In the genomic region with DNA sequence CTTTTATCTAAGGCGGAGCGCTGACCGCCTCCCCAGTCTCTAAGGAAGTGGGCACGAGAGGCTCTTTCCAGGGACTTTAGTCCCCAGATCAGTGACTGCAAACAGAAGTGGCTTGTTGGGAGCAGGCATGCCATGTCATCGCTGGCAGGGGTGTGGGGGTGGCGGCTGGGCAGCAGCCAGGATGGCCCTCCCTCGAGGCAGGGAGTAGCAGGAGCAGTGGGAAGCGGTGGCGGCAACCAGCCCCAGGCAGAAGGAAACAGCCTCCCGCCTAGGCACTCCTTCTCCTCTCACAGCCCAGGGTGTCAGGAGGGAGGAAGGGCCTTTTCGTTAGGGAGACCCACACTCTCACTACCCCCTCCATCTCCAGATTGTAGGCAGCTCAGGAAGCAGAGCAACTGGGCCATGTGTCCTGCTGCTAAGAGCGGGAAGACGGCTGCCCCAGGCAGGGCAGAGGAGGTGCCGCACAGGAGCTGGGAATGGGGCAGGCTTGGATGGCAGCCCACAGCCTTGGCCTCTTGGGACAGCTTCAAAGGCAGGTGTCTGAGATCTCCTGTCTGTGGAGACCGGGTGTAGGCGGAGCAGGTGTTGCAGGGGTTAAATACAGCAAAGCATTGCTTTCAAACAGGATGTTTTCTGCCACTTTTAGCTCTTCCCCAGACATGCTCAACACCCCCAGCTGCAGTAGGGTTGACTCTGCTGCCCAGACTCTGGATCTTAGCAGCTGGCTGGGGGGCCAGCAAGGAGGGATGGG, we compare ENCODE assay signal across 8 cellular contexts. TPM values are rescaled to one million over a fixed set of nuclear protein-coding genes. Genes with fewer than 3 reads are reported as not detected.
DNase-seq lines count a peak whose midpoint lies in the region; ATAC-seq and TF ChIP-seq lines count a peak whose summit lies in the region.

No MANE protein-coding gene starts in this region.

- H3K27me3 Mint-ChIP-seq in T-helper 17 cell: no peaks in the 10 kb centered on the region

- H3K4me3 ChIP-seq in BE2C (ENCODE audit: low read depth, low read length) (no peak overlapping the region), aorta (ENCODE audit: low read length in 2 of 2) (no peak overlapping the region), HAP-1 (no peak overlapping the region), tibial artery (no peak overlapping the region)

- ATAC-seq in GM18907 (IDR thresholded peaks at IDR 0.05; ENCODE audit: unreplicated experiment): peak; percentile 75
- peak; percentile 69 for ATAC-seq in HG03060 (IDR thresholded peaks at IDR 0.05; ENCODE audit: low read depth, unreplicated experiment)
- peak; percentile 54 for ATAC-seq in T-helper 17 cell
- peak; percentile 34 for ATAC-seq in esophagus mucosa
- ATAC-seq in aorta (ENCODE audit: low FRiP score): peak; percentile 24

- H3K27ac Mint-ChIP-seq in T-helper 17 cell: peak overlapping the region; percentile 87

- H3K27me3 ChIP-seq in BE2C (no peaks in the 10 kb centered on the region), aorta (ENCODE audit: control insufficient read depth in 1 of 2, insufficient read depth in 2 of 2, low read length in 1 of 2) (no peaks in the 10 kb centered on the region), HAP-1 (ENCODE audit: low read depth) (peaks cover 3% of the 10 kb centered on the region; the same call in 1 of the 2 replicates), tibial artery (peaks cover 0 to 4% of the 10 kb centered on the region in 2 donors)

- no peak for TF ChIP-seq CTCF in BE2C (IDR thresholded peaks at IDR 0.05; ENCODE audit: low read depth, low read length)
- TF ChIP-seq CTCF in tibial artery (IDR thresholded peaks at IDR 0.05): no peak

- in situ Hi-C loops in HAP-1 (cut with MboI; ENCODE audit: low sequenced_read_pairs): no loop called here

- H3K27ac ChIP-seq in aorta (ENCODE audit: low read depth in 1 of 2, low read length in 2 of 2) (no peak overlapping the region), tibial artery (no peak overlapping the region)

- peaks cover 40% of the 10 kb centered on the region for H3K4me1 Mint-ChIP-seq in T-helper 17 cell

- H3K9me3 ChIP-seq in BE2C (no peaks in the 10 kb centered on the region), T-helper 17 cell (ENCODE audit: control insufficient read depth, low read length, poor library complexity, severe bottlenecking) (no peaks in the 10 kb centered on the region), aorta (ENCODE audit: control insufficient read depth, low read length) (no peaks in the 10 kb centered on the region), HAP-1 (no peaks in the 10 kb centered on the region), tibial artery (no peaks in the 10 kb centered on the region)

- peak overlapping the region; percentile 92 for H3K4me3 Mint-ChIP-seq in T-helper 17 cell

- DNase-seq in BE2C: peak; percentile 36
- DNase-seq in T-helper 17 cell: no peak
- peak in 1 of 2 donors; percentile 66 for DNase-seq in aorta
- DNase-seq in HAP-1 (ENCODE audit: low spot score in 2 of 2): no peak
- DNase-seq in tibial artery: no peak

- H3K36me3 ChIP-seq in BE2C (no peaks in the 10 kb centered on the region), aorta (ENCODE audit: control insufficient read depth in 1 of 2, insufficient read depth in 2 of 2, low read length in 1 of 2) (no peaks in the 10 kb centered on the region), HAP-1 (replicated peaks) (no peaks in the 10 kb centered on the region), tibial artery (no peaks in the 10 kb centered on the region)

- WGBS in aorta, 2 donors: 72% methylated on average over 16 of the region's 16 CpGs

- intact Hi-C loops in aorta (cut with DNase I) (no loop called here), tibial artery (cut with DNase I; ENCODE audit: low total_unique reads) (no loop called here)

- H3K36me3 Mint-ChIP-seq in T-helper 17 cell (ENCODE audit: low read depth): peaks cover 2% of the 10 kb centered on the region

- no peaks in the 10 kb centered on the region; the same call in 1 of the 2 replicates for H3K4me1 ChIP-seq in BE2C
- H3K4me1 ChIP-seq in aorta (ENCODE audit: control insufficient read depth in 1 of 2, insufficient read depth in 2 of 2, low read length in 2 of 2): no peaks in the 10 kb centered on the region
- H3K4me1 ChIP-seq in HAP-1: no peaks in the 10 kb centered on the region
- H3K4me1 ChIP-seq in tibial artery: peaks cover 0 to 19% (median 3%) of the 10 kb centered on the region in 4 donors

RNA-seq across cellular contexts. Expression of gene VDR, which starts 21.8 kb away (rescaled TPM):
- polyA plus RNA-seq in BE2C (2012; ENCODE audit: insufficient read depth, insufficient read length, low read depth): 0.09 TPM
- total RNA-seq in T-helper 17 cell: 1 to 10 TPM; 1.8 to 4.5 TPM
- 18.0 TPM for total RNA-seq in esophagus mucosa
- total RNA-seq in aorta: 1 to 10 TPM; 7.9 to 9.3 TPM
- 1 to 10 TPM; 2.2 to 7.0 TPM for polyA plus RNA-seq in aorta

Comparison
In these comparisons a context has a peak if more than half of its experiments do, and no peak if none do; other contexts are left out.
1. ATAC-seq: peak in every context shown above with its lines; median percentile 75 in GM18907; 69 in HG03060; 54 in T-helper 17 cell; 34 in esophagus mucosa; 24 in aorta.